In genomic region chr1:12031039-12031980, GRCh38 we compare ENCODE assay signal across 8 cellular contexts. TPM values are rescaled to one million over a fixed set of nuclear protein-coding genes. Genes with fewer than 3 reads are reported as not detected.
A peak's percentile ranks its signal among the peaks of the same experiment; 100 is the strongest.
DNase-seq lines count a peak whose midpoint lies in the region; ATAC-seq and TF ChIP-seq lines count a peak whose summit lies in the region.

No MANE protein-coding gene starts in this region.

- CTCF ChIA-PET in A673 (lab: Charles Lee), result no interaction called here

- H3K4me1 ChIP-seq in A673 (ENCODE audit: insufficient read depth, low read length, poor library complexity, severe bottlenecking), result no peaks in the 10 kb centered on the region
- no peaks in the 10 kb centered on the region for H3K4me1 ChIP-seq in GM23338 (ENCODE audit: insufficient read depth)

- H3F3A ChIP-seq in GM23338 (replicated peaks; ENCODE audit: low read depth), result no peaks in the 10 kb centered on the region; the same call in 1 of the 2 replicates

- POLR2A ChIA-PET in A673 (lab: Charles Lee; ENCODE audit: low non-redundant PET), result no interaction called here

- ATAC-seq in GM23338, result peak; percentile 88
- ATAC-seq in HG02798 (IDR thresholded peaks at IDR 0.05; ENCODE audit: poor library complexity, unreplicated experiment), result no peak

- H2AFZ ChIP-seq in GM23338, result no peak overlapping the region

- H3K27ac Mint-ChIP-seq in GM23338, result no peak overlapping the region
- H3K27ac Mint-ChIP-seq in activated CD4-positive, alpha-beta T cell treated with anti-CD3 and anti-CD28 coated beads, Interleukin-2, amount 10 ng/mL, durations not matched to agents 24 days and 14 days, result no peak overlapping the region

- H3K9me2 ChIP-seq in GM23338 (ENCODE audit: insufficient read depth), result no peaks in the 10 kb centered on the region

- H3K27me3 Mint-ChIP-seq in GM23338 (ENCODE audit: insufficient read depth, low read depth, poor library complexity), result peaks cover 6% of the 10 kb centered on the region
- no peaks in the 10 kb centered on the region for H3K27me3 Mint-ChIP-seq in activated CD4-positive, alpha-beta T cell treated with anti-CD3 and anti-CD28 coated beads, Interleukin-2, amount 10 ng/mL, durations not matched to agents 24 days and 14 days

- no peaks in the 10 kb centered on the region for H3K9me3 Mint-ChIP-seq in GM23338
- no peaks in the 10 kb centered on the region for H3K9me3 Mint-ChIP-seq in activated CD4-positive, alpha-beta T cell treated with anti-CD3 and anti-CD28 coated beads, Interleukin-2, amount 10 ng/mL, durations not matched to agents 24 days and 14 days

- intact Hi-C loops in A673 (cut with micrococcal nuclease; ENCODE audit: unreplicated experiment), result no loop called here
- intact Hi-C loops in activated CD4-positive, alpha-beta T cell treated with anti-CD3 and anti-CD28 coated beads, Interleukin-2, amount 10 ng/mL, durations not matched to agents 24 days and 14 days (cut with micrococcal nuclease), result no loop called here

- H4K20me1 ChIP-seq in GM23338 (replicated peaks; ENCODE audit: insufficient read depth), result no peaks in the 10 kb centered on the region; the same call in none of the 2 replicates

- H3K4me3 Mint-ChIP-seq in GM23338, result no peak overlapping the region
- H3K4me3 Mint-ChIP-seq in activated CD4-positive, alpha-beta T cell treated with anti-CD3 and anti-CD28 coated beads, Interleukin-2, amount 10 ng/mL, durations not matched to agents 24 days and 14 days, result no peak overlapping the region

- H3K27me3 ChIP-seq in A673 (replicated peaks; ENCODE audit: insufficient read depth, low read depth, low read length, poor library complexity), result no peaks in the 10 kb centered on the region
- H3K27me3 ChIP-seq in GM23338 (ENCODE audit: insufficient read depth), result no peaks in the 10 kb centered on the region

- no TSS peak for BruUV-seq in A673 (replicated peaks; lab: Mats Ljungman, UMichigan)

- H3K9me3 ChIP-seq in A673 (ENCODE audit: low read depth, low read length, poor library complexity, severe bottlenecking), result no peaks in the 10 kb centered on the region

- H3K36me3 ChIP-seq in A673 (ENCODE audit: insufficient read depth, low read length, poor library complexity, severe bottlenecking) (peaks cover 14% of the 10 kb centered on the region), GM23338 (ENCODE audit: insufficient read depth) (peaks cover 14% of the 10 kb centered on the region; the same call in 1 of the 2 replicates)

- H3K4me1 Mint-ChIP-seq in GM23338, result no peaks in the 10 kb centered on the region
- H3K4me1 Mint-ChIP-seq in activated CD4-positive, alpha-beta T cell treated with anti-CD3 and anti-CD28 coated beads, Interleukin-2, amount 10 ng/mL, durations not matched to agents 24 days and 14 days, result peaks cover 4% of the 10 kb centered on the region

- H3K79me2 ChIP-seq in GM23338 (replicated peaks; ENCODE audit: insufficient read depth), result no peaks in the 10 kb centered on the region

- no peak overlapping the region for H3K27ac ChIP-seq in A673 (ENCODE audit: low read depth, low read length, poor library complexity, severe bottlenecking)
- H3K27ac ChIP-seq in GM23338 (ENCODE audit: low read depth), result peak overlapping the region; percentile 59; the same call in 1 of the 2 replicates

- H3K4me3 ChIP-seq in A673 (ENCODE audit: low read depth, low read length, poor library complexity, severe bottlenecking) (no peak overlapping the region), GM23338 (no peak overlapping the region), fibroblast of villous mesenchyme (ENCODE audit: low read depth, low read length) (no peak overlapping the region), retinal pigment epithelial cell (ENCODE audit: low read length) (no peak overlapping the region)

- peaks cover 30% of the 10 kb centered on the region for H3K36me3 Mint-ChIP-seq in GM23338 (ENCODE audit: low read depth)
- peaks cover 31% of the 10 kb centered on the region for H3K36me3 Mint-ChIP-seq in activated CD4-positive, alpha-beta T cell treated with anti-CD3 and anti-CD28 coated beads, Interleukin-2, amount 10 ng/mL, durations not matched to agents 24 days and 14 days (ENCODE audit: low read depth)

- TF ChIP-seq CTCF in A673 (conservative IDR thresholded peaks at IDR 0.05; ENCODE audit: low read depth, low read length), result peak; percentile 64
- TF ChIP-seq CTCF in GM23338 (conservative IDR thresholded peaks at IDR 0.05; ENCODE audit: low read depth in 2 of 2), result peak; percentile 60 to 81
- peak; percentile 71 for TF ChIP-seq CTCF in fibroblast of villous mesenchyme (IDR thresholded peaks at IDR 0.05; ENCODE audit: insufficient read depth, low read depth, low read length)
- peak; percentile 68 for TF ChIP-seq CTCF in retinal pigment epithelial cell (conservative IDR thresholded peaks at IDR 0.05; ENCODE audit: low read depth, low read length)

- H3K4me2 ChIP-seq in GM23338, result no peak overlapping the region

- DNase-seq in A673 (ENCODE audit: low spot score) (peak; percentile 35), GM23338 (ENCODE audit: low spot score) (peak; percentile 64), fibroblast of villous mesenchyme (ENCODE audit: low read depth) (peak; percentile 39), retinal pigment epithelial cell (ENCODE audit: low read depth) (no peak), SHP77 (lab: John Stamatoyannopoulos, UW) (no peak), SW480 (ENCODE audit: low spot score) (no peak)
- peak; percentile 85 for DNase-seq in activated CD4-positive, alpha-beta T cell treated with anti-CD3 and anti-CD28 coated beads, Interleukin-2, amount 10 ng/mL, durations not matched to agents 24 days and 14 days

RNA-seq across cellular contexts. Expression of gene MIIP, which starts 12.0 kb away (rescaled TPM):
- 43.8 and 45.9 TPM in 2 replicates for total RNA-seq in A673 (2021)
- total RNA-seq in GM23338 (2014; rRNA removed; shearing (Covaris generic)), result 99.7 and 117 TPM in 2 replicates
- 81.5 and 86.5 TPM in 2 replicates for polyA plus RNA-seq in GM23338 (2016; fragmentation: Nextera tagmentation; extraction: Ambion mirVana)
- 68.9 and 73.9 TPM in 2 replicates for total RNA-seq in activated CD4-positive, alpha-beta T cell treated with anti-CD3 and anti-CD28 coated beads, Interleukin-2, amount 10 ng/mL, durations not matched to agents 24 days and 14 days
- 32.0 and 34.8 TPM in 2 replicates for total RNA-seq in fibroblast of villous mesenchyme

RNA-seq across cellular contexts. Expression of gene TNFRSF8, which starts 31.8 kb away (rescaled TPM):
- total RNA-seq in A673 (2021), result not detected in 2 replicates
- 26.1 and 28.2 TPM in 2 replicates for total RNA-seq in GM23338 (2014; rRNA removed; shearing (Covaris generic))
- 11.7 and 11.8 TPM in 2 replicates for polyA plus RNA-seq in GM23338 (2016; fragmentation: Nextera tagmentation; extraction: Ambion mirVana)
- total RNA-seq in activated CD4-positive, alpha-beta T cell treated with anti-CD3 and anti-CD28 coated beads, Interleukin-2, amount 10 ng/mL, durations not matched to agents 24 days and 14 days, result 33.2 and 35.1 TPM in 2 replicates
- total RNA-seq in fibroblast of villous mesenchyme, result under 0.01 and 0.86 TPM in 2 replicates

RNA-seq across cellular contexts. Expression of gene MFN2, which starts 51.1 kb away (rescaled TPM):
- total RNA-seq in A673 (2021) (157 and 160 TPM in 2 replicates), fibroblast of villous mesenchyme (52.5 and 66.1 TPM in 2 replicates)
- 36.0 and 40.4 TPM in 2 replicates for total RNA-seq in GM23338 (2014; rRNA removed; shearing (Covaris generic))
- polyA plus RNA-seq in GM23338 (2016; fragmentation: Nextera tagmentation; extraction: Ambion mirVana), result 15.1 and 15.4 TPM in 2 replicates
- total RNA-seq in activated CD4-positive, alpha-beta T cell treated with anti-CD3 and anti-CD28 coated beads, Interleukin-2, amount 10 ng/mL, durations not matched to agents 24 days and 14 days, result 84.6 and 88.7 TPM in 2 replicates

Comparison
In these comparisons a context has a peak if more than half of its experiments do, and no peak if none do; other contexts are left out.
1. DNase-seq: peak in A673 (single experiment), GM23338 (single experiment), activated CD4-positive, alpha-beta T cell treated with anti-CD3 and anti-CD28 coated beads, Interleukin-2, amount 10 ng/mL, durations not matched to agents 24 days and 14 days (single experiment) and fibroblast of villous mesenchyme (single experiment); none in retinal pigment epithelial cell (single experiment), SHP77 (0 of 2) and SW480 (single experiment).
2. RNA of gene TNFRSF8, which starts 31.8 kb away (total RNA-seq): 33.2 to 35.1 TPM in activated CD4-positive, alpha-beta T cell treated with anti-CD3 and anti-CD28 coated beads, Interleukin-2, amount 10 ng/mL, durations not matched to agents 24 days and 14 days and 26.1 to 28.2 TPM in GM23338; under 0.01 to 0.86 TPM in fibroblast of villous mesenchyme and not detected in A673; every median in the first group is over 10 times any median in the second.
3. Peak in every context shown above with its lines, with median percentiles within 50 percentile points of each other: CTCF ChIP-seq.